11 cellular contexts compared by ENCODE assay signal in the genomic region with DNA sequence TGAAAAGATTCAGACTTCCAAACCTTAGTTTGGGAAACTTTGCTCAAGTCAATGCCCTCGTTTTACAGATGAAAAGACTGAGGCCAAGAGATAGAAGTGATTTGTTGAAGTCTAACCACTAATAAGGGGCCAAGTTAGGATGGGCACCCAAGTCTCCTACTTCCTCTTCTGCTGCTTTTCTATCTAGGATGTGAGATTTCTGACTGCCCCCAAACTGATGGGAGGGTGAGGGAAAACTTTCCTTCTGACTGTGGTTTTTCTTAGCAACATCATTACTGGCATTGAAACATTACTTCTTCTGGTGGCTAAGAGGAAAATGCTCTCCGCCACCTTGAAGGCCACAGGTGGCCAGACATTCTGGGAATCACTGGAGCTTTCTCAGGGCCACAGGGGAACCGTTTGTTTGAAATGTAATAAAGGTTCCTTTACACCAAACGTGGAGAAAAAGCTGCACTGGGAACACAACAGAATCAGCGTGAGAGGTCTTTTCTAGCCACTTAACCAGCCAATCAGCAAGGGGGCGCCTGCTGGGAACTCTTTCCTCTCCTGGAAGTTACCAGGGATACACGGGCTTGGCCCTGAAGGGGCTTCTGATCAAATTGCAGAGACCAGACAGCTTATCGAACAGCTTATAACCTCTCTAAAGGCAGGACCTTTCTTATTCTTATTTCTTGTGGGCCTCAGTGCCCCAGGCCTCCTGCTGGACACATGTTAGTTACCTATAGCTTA.
DNase-seq lines count a peak whose midpoint lies in the region; ATAC-seq, FAIRE-seq and TF ChIP-seq lines count a peak whose summit lies in the region.
"Had no signal": no experiment of that assay in that cellular context is flagged by ENCODE, and none has a peak within 500 bp of the region (broad histone marks: within the 10 kb centered on the region; RNA-seq: fewer than 3 reads in every experiment).

No MANE protein-coding gene starts in this region.

- H2AFZ ChIP-seq in Loucy (ENCODE audit: low read length) (no peak overlapping the region), GM12878 (ENCODE audit: control insufficient read depth, low read depth, low read length) (peak overlapping the region; percentile 10), neuronal stem cell (ENCODE audit: low read length) (peak overlapping the region; percentile 37)

- H3K9me3 ChIP-seq in Loucy (ENCODE audit: insufficient read depth, low read depth, low read length), result no peaks in the 10 kb centered on the region
- H3K9me3 ChIP-seq in GM12878 (replicated peaks; ENCODE audit: control insufficient read depth, insufficient read depth, low read length), result no peaks in the 10 kb centered on the region
- no peaks in the 10 kb centered on the region for H3K9me3 ChIP-seq in neuronal stem cell (replicated peaks in 1 of 2; ENCODE audit: control insufficient read depth in 2 of 2, insufficient read depth in 1 of 2, low read depth in 1 of 2, low read length in 2 of 2)
- H3K9me3 ChIP-seq in body of pancreas, result no peaks in the 10 kb centered on the region
- H3K9me3 ChIP-seq: testis had no signal

- no peaks in the 10 kb centered on the region for H3K79me1 ChIP-seq in neuronal stem cell (ENCODE audit: low read depth, low read length)

- H3K27ac Mint-ChIP-seq in activated CD4-positive, alpha-beta T cell treated with anti-CD3 and anti-CD28 coated beads for 36 hours, result peak overlapping the region; percentile 96

- no peak overlapping the region for H3K23ac ChIP-seq in neuronal stem cell (ENCODE audit: low read depth, low read length, poor library complexity)

- TF ChIP-seq CTCF in Loucy (conservative IDR thresholded peaks at IDR 0.05; ENCODE audit: low read length) (no peak), GM12878 (IDR thresholded peaks at IDR 0.05 in 2 of 3, conservative IDR thresholded peaks at IDR 0.05 in 1 of 3; ENCODE audit: control insufficient read depth in 2 of 3, extremely low read depth in 1 of 3, insufficient read depth in 1 of 3, low read depth in 3 of 3, low read length in 3 of 3) (no peak), body of pancreas (IDR thresholded peaks at IDR 0.05) (no peak)

- H3K4me1 Mint-ChIP-seq in activated CD4-positive, alpha-beta T cell treated with anti-CD3 and anti-CD28 coated beads for 36 hours, result peaks cover 79% of the 10 kb centered on the region

- no peak overlapping the region for H3K4ac ChIP-seq in neuronal stem cell (ENCODE audit: low read length)

- no peak overlapping the region for H2BK15ac ChIP-seq in neuronal stem cell (ENCODE audit: low read length)

- H3K9me2 ChIP-seq in Loucy (replicated peaks; ENCODE audit: low read depth, low read length), result no peaks in the 10 kb centered on the region

- no peaks in the 10 kb centered on the region for H3K27me3 ChIP-seq in Loucy (ENCODE audit: insufficient read depth, low read length, poor library complexity, severe bottlenecking)
- no peaks in the 10 kb centered on the region for H3K27me3 ChIP-seq in GM12878 (replicated peaks in 1 of 2; ENCODE audit: control insufficient read depth in 2 of 2, insufficient read depth in 2 of 2, low read length in 1 of 2)
- H3K27me3 ChIP-seq in neuronal stem cell (ENCODE audit: control insufficient read depth in 3 of 3, insufficient read depth in 3 of 3, low read depth in 1 of 3, low read length in 3 of 3), result no peaks in the 10 kb centered on the region
- no peaks in the 10 kb centered on the region for H3K27me3 ChIP-seq in body of pancreas
- H3K27me3 ChIP-seq: testis had no signal

- peak overlapping the region; percentile 19 for H3K4me3 Mint-ChIP-seq in activated CD4-positive, alpha-beta T cell treated with anti-CD3 and anti-CD28 coated beads for 36 hours

- no peaks in the 10 kb centered on the region for H3K9me3 Mint-ChIP-seq in activated CD4-positive, alpha-beta T cell treated with anti-CD3 and anti-CD28 coated beads for 36 hours (ENCODE audit: low read depth)

- intact Hi-C loops in activated CD4-positive, alpha-beta T cell treated with anti-CD3 and anti-CD28 coated beads for 36 hours (cut with DNase I, micrococcal nuclease), result loop anchor here (5.0 kb wide), 4 partner anchors 66 to 516 kb away; no protein-coding TSS in a partner anchor
- intact Hi-C loops in GM12878 (cut with micrococcal nuclease; ENCODE audit: unreplicated experiment) (no loop called here), body of pancreas (cut with DNase I) (no loop called here)

- H3K36me3 Mint-ChIP-seq in activated CD4-positive, alpha-beta T cell treated with anti-CD3 and anti-CD28 coated beads for 36 hours (ENCODE audit: low read depth), result no peaks in the 10 kb centered on the region

- no peaks in the 10 kb centered on the region for H3K27me3 Mint-ChIP-seq in activated CD4-positive, alpha-beta T cell treated with anti-CD3 and anti-CD28 coated beads for 36 hours

- H3K9ac ChIP-seq in Loucy (ENCODE audit: low read depth, low read length, poor library complexity, severe bottlenecking) (peak overlapping the region; percentile 80), GM12878 (ENCODE audit: control insufficient read depth, insufficient read depth, low read length) (no peak overlapping the region), neuronal stem cell (ENCODE audit: low read depth, low read length, poor library complexity) (no peak overlapping the region)

- H3K4me1 ChIP-seq in Loucy (ENCODE audit: insufficient read depth, low read length, poor library complexity, severe bottlenecking), result peaks cover 80% of the 10 kb centered on the region
- peaks cover 21% of the 10 kb centered on the region; the same call in 1 of the 2 replicates for H3K4me1 ChIP-seq in GM12878 (ENCODE audit: control insufficient read depth, insufficient read depth, low read length)
- H3K4me1 ChIP-seq in neuronal stem cell (ENCODE audit: control insufficient read depth in 2 of 2, insufficient read depth in 1 of 2, low read depth in 1 of 2, low read length in 2 of 2), result peaks cover 15 to 24% of the 10 kb centered on the region in 2 donors
- no peaks in the 10 kb centered on the region for H3K4me1 ChIP-seq in body of pancreas
- H3K4me1 ChIP-seq: testis had no signal

- SMC1A ChIA-PET in GM12878 (lab: Charles Lee; ENCODE audit: uncharacterized antibody, unreplicated experiment), result interaction anchor here (1.1 to 1.5 kb wide), 2 partner anchors 190 to 384 kb away, joined by 3 to 5 read pairs; no protein-coding TSS in a partner anchor

- CTCF ChIA-PET in activated CD4-positive, alpha-beta T cell treated with anti-CD3 and anti-CD28 coated beads for 36 hours (lab: Charles Lee), result interaction anchor here (1.0 to 2.4 kb wide), 3 partner anchors 22 to 130 kb away, joined by 3 to 14 read pairs (median 4); a partner anchor contains a TSS
- CTCF ChIA-PET in GM12878 (lab: Yijun Ruan, JAX), result interaction anchor here (0.8 to 1.0 kb wide), 3 partner anchors 114 to 173 kb away, joined by 3 to 4 read pairs (median 3); no protein-coding TSS in a partner anchor

- H3K18ac ChIP-seq in neuronal stem cell (ENCODE audit: low read length), result no peak overlapping the region

- no peaks in the 10 kb centered on the region for H3K36me3 ChIP-seq in Loucy (ENCODE audit: insufficient read depth, low read length)
- no peaks in the 10 kb centered on the region for H3K36me3 ChIP-seq in GM12878 (ENCODE audit: control insufficient read depth in 2 of 2, insufficient read depth in 2 of 2, low read length in 1 of 2)
- no peaks in the 10 kb centered on the region for H3K36me3 ChIP-seq in neuronal stem cell (replicated peaks in 1 of 2; ENCODE audit: control insufficient read depth in 2 of 2, insufficient read depth in 2 of 2, low read length in 2 of 2)
- no peaks in the 10 kb centered on the region for H3K36me3 ChIP-seq in body of pancreas (replicated peaks in 1 of 2; ENCODE audit: insufficient read depth in 1 of 2, low read depth in 2 of 2)

- no peak overlapping the region for H2BK12ac ChIP-seq in neuronal stem cell (ENCODE audit: low read length)

- no peak for TF ChIP-seq RAD21 in GM12878 (IDR thresholded peaks at IDR 0.05; ENCODE audit: insufficient read depth, low read depth, low read length)

- POLR2A ChIA-PET in activated CD4-positive, alpha-beta T cell treated with anti-CD3 and anti-CD28 coated beads for 36 hours (lab: Charles Lee), result interaction anchor here (1.3 kb wide), 1 partner anchor 22 kb away, joined by 7 read pairs; no protein-coding TSS in a partner anchor
- POLR2A ChIA-PET in GM12878 (lab: Charles Lee), result no interaction called here

- H4K91ac ChIP-seq in neuronal stem cell (ENCODE audit: low read depth, low read length, poor library complexity), result no peak overlapping the region

- H3K4me3 ChIP-seq in Loucy (ENCODE audit: low read length, poor library complexity, severe bottlenecking), result peak overlapping the region; percentile 74
- no peak overlapping the region for H3K4me3 ChIP-seq in GM12878
- H3K4me3 ChIP-seq in neuronal stem cell (ENCODE audit: low read length in 2 of 2), result peak overlapping the region in 1 of 2 donors; percentile 13
- no peak overlapping the region for H3K4me3 ChIP-seq in body of pancreas
- H3K4me3 ChIP-seq: testis had no signal

- no peak for FAIRE-seq in GM12878 (lab: Jason Lieb, UNC)
- FAIRE-seq: frontal cortex had no signal

- H3K79me2 ChIP-seq in Loucy (ENCODE audit: insufficient read depth, low read length), result no peaks in the 10 kb centered on the region
- no peaks in the 10 kb centered on the region for H3K79me2 ChIP-seq in GM12878 (ENCODE audit: control insufficient read depth, insufficient read depth, low read length)

- no peak for TF ChIP-seq EP300 in GM12878 (IDR thresholded peaks at IDR 0.05; ENCODE audit: borderline replicate concordance in 1 of 2, control insufficient read depth in 1 of 2, low read depth in 2 of 2, low read length in 2 of 2)

- BruUV-seq in GM12878 (replicated peaks; lab: Mats Ljungman, UMichigan), result no TSS peak

- DNase-seq in activated CD4-positive, alpha-beta T cell treated with anti-CD3 and anti-CD28 coated beads for 36 hours, result peak; percentile 9
- DNase-seq in activated CD4-positive, alpha-beta T cell treated with anti-CD3 and anti-CD28 coated beads, Interleukin-2, amount 50 U/mL, for 1 hour, result no peak
- DNase-seq in GM12878 (ENCODE audit: low read depth, low spot score), result no peak
- no peak for DNase-seq in neuronal stem cell (ENCODE audit: low spot score)
- no peak for DNase-seq in NCI-H1436 treated with DMSO at 0.1 percent for 48 hours (lab: John Stamatoyannopoulos, UW)
- no peak for DNase-seq in T-helper 9 cell
- DNase-seq in body of pancreas, result no peak
- DNase-seq: NCI-H1105 had no signal

- peaks cover 13% of the 10 kb centered on the region for H3F3A ChIP-seq in Loucy (ENCODE audit: low read depth)

- no peak overlapping the region for H3K27ac ChIP-seq in GM12878 (ENCODE audit: control insufficient read depth, insufficient read depth)
- peak overlapping the region; percentile 90 for H3K27ac ChIP-seq in neuronal stem cell (replicated peaks; ENCODE audit: low read length)
- H3K27ac ChIP-seq in body of pancreas, result no peak overlapping the region
- H3K27ac ChIP-seq: testis had no signal

- H4K20me1 ChIP-seq in Loucy (ENCODE audit: insufficient read depth, low read length, poor library complexity, severe bottlenecking), result no peaks in the 10 kb centered on the region
- no peaks in the 10 kb centered on the region for H4K20me1 ChIP-seq in GM12878 (ENCODE audit: control insufficient read depth, insufficient read depth)

- no peak overlapping the region for H2AK5ac ChIP-seq in neuronal stem cell (ENCODE audit: low read depth, low read length)

- TF ChIP-seq POLR2A in GM12878 (IDR thresholded peaks at IDR 0.05; ENCODE audit: low read depth, low read length), result no peak
- no peak for TF ChIP-seq POLR2A in body of pancreas (IDR thresholded peaks at IDR 0.05)

- no peak overlapping the region for H2BK5ac ChIP-seq in neuronal stem cell (ENCODE audit: low read length)

- no peak for ATAC-seq in activated CD4-positive, alpha-beta T cell treated with anti-CD3 and anti-CD28 coated beads for 36 hours
- ATAC-seq in GM12878, result no peak
- no peak for ATAC-seq in body of pancreas

- H2BK120ac ChIP-seq in neuronal stem cell (ENCODE audit: low read depth, low read length), result no peak overlapping the region

- no peak overlapping the region for H4K8ac ChIP-seq in neuronal stem cell (ENCODE audit: low read depth, low read length)

- H3K4me2 ChIP-seq in Loucy (ENCODE audit: low read depth, low read length, poor library complexity, severe bottlenecking), result peak overlapping the region; percentile 95
- H3K4me2 ChIP-seq in GM12878 (ENCODE audit: control insufficient read depth, insufficient read depth), result no peak overlapping the region
- H3K4me2 ChIP-seq in neuronal stem cell (ENCODE audit: insufficient read depth, low read length, poor library complexity, severe bottlenecking), result no peak overlapping the region

- in situ Hi-C loops in GM12878 (cut with MboI), result no loop called here

- RAD21 ChIA-PET in GM12878 (lab: Charles Lee; ENCODE audit: unreplicated experiment), result no interaction called here

- H3K14ac ChIP-seq in neuronal stem cell (ENCODE audit: low read length), result no peak overlapping the region

- WGBS in GM12878 (ENCODE audit: insufficient coverage, insufficient replicate concordance, low lambda C conversion rate, missing lambda C conversion rate), result 24% methylated on average over 8 of the region's 8 CpGs
- no CpG with 5 or more reads among the region's 8 CpGs for WGBS in neuronal stem cell (ENCODE audit: extremely low coverage in 2 of 2, insufficient read length in 2 of 2, insufficient replicate concordance in 1 of 2), 2 donors
- 56 to 58% methylated on average over 7 to 8 of the region's 8 CpGs for WGBS in body of pancreas, 2 donors

Comparison
In these comparisons a context has a peak if more than half of its experiments do, and no peak if none do; other contexts are left out.
1. intact Hi-C loops: an anchor here in activated CD4-positive, alpha-beta T cell treated with anti-CD3 and anti-CD28 coated beads for 36 hours (5.0 kb wide); none called in GM12878 and body of pancreas.